ENCODE assay signal across 16 cellular contexts in the genomic region with DNA sequence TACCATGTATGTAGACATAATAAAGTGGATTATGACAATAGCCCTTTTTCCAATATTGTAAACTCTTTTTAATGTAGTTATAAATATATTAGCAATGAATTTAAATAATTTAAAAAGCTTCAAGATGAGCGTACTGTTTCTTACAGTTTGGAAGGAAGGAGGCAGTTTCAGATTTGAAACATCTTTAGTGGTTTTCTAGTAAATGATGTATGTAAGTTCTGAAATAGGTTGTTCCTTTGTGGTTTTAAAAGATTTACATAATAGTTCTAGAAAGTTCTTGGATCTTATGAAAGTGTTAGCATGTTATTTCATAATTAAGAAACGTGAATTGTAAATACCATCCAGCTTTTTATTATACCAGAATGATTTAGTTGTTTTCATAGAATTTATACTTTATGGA. TPM values are rescaled to one million over a fixed set of nuclear protein-coding genes. Genes with fewer than 3 reads are reported as not detected.
DNase-seq lines count a peak whose midpoint lies in the region; ATAC-seq, FAIRE-seq and TF ChIP-seq lines count a peak whose summit lies in the region.
"Had no signal": no experiment of that assay in that cellular context is flagged by ENCODE, and none has a peak within 500 bp of the region (broad histone marks: within the 10 kb centered on the region; RNA-seq: fewer than 3 reads in every experiment).

No MANE protein-coding gene starts in this region.

- FAIRE-seq in pancreas (lab: Jason Lieb, UNC), result peak; percentile 29
- FAIRE-seq: A204.1 had no signal

- peak overlapping the region; percentile 51 for H3K27ac Mint-ChIP-seq in activated T-cell treated with anti-CD3 and anti-CD28 coated beads, Interleukin-2, amount 50 U/mL, for 72 hours
- no peak overlapping the region for H3K27ac Mint-ChIP-seq in activated naive CD4-positive, alpha-beta T cell treated with anti-CD3 and anti-CD28 coated beads, Interleukin-2, amount 50 U/mL, for 72 hours

- no peak overlapping the region for H3K4me3 ChIP-seq in pancreas
- H3K4me3 ChIP-seq: cardiac muscle cell, gastroesophageal sphincter had no signal

- H3K27me3 ChIP-seq in pancreas, result no peaks in the 10 kb centered on the region
- H3K27me3 ChIP-seq: cardiac muscle cell, gastroesophageal sphincter had no signal

- no peak for DNase-seq in activated T-cell treated with anti-CD3 and anti-CD28 coated beads, Interleukin-2, amount 50 U/mL, for 72 hours
- no peak for DNase-seq in activated T-cell treated with anti-CD3 and anti-CD28 coated beads for 4 hours
- no peak for DNase-seq in pancreas
- no peak for DNase-seq in iPS-NIHi7 (ENCODE audit: extremely low spot score)
- DNase-seq in activated naive CD4-positive, alpha-beta T cell treated with anti-CD3 and anti-CD28 coated beads, Interleukin-2, amount 50 U/mL, for 72 hours (ENCODE audit: low spot score in 2 of 2), result no peak
- DNase-seq: activated CD8-positive, alpha-beta memory T cell treated with anti-CD3 and anti-CD28 coated beads, Interleukin-2, amount 50 U/mL, for 48 hours; activated naive CD8-positive, alpha-beta T cell treated with anti-CD3 and anti-CD28 coated beads for 36 hours; midbrain; NCI-H2171 had no signal

- H3K27me3 Mint-ChIP-seq in activated T-cell treated with anti-CD3 and anti-CD28 coated beads, Interleukin-2, amount 50 U/mL, for 72 hours (ENCODE audit: low read depth), result no peaks in the 10 kb centered on the region
- H3K27me3 Mint-ChIP-seq: activated naive CD8-positive, alpha-beta T cell treated with anti-CD3 and anti-CD28 coated beads for 36 hours had no signal

- no peaks in the 10 kb centered on the region for H3K4me1 ChIP-seq in pancreas
- H3K4me1 ChIP-seq: parathyroid adenoma had no signal

- H3K9me3 Mint-ChIP-seq in activated T-cell treated with anti-CD3 and anti-CD28 coated beads, Interleukin-2, amount 50 U/mL, for 72 hours, result no peaks in the 10 kb centered on the region
- H3K9me3 Mint-ChIP-seq in activated naive CD4-positive, alpha-beta T cell treated with anti-CD3 and anti-CD28 coated beads, Interleukin-2, amount 50 U/mL, for 72 hours, result no peaks in the 10 kb centered on the region
- H3K9me3 Mint-ChIP-seq: activated naive CD8-positive, alpha-beta T cell treated with anti-CD3 and anti-CD28 coated beads for 36 hours had no signal

- peaks cover 0 to 29% (median under 1%) of the 10 kb centered on the region in 3 donors for H3K36me3 ChIP-seq in pancreas

- no peak for TF ChIP-seq CTCF in pancreas (IDR thresholded peaks at IDR 0.05)

- no peaks in the 10 kb centered on the region for H3K9me3 ChIP-seq in pancreas
- H3K9me3 ChIP-seq: gastroesophageal sphincter had no signal

- peaks cover 0 to 10% of the 10 kb centered on the region in 2 donors for H3K36me3 Mint-ChIP-seq in activated T-cell treated with anti-CD3 and anti-CD28 coated beads, Interleukin-2, amount 50 U/mL, for 72 hours (ENCODE audit: insufficient read depth in 2 of 2)
- peaks cover 4 to 38% of the 10 kb centered on the region in 2 donors for H3K36me3 Mint-ChIP-seq in activated naive CD4-positive, alpha-beta T cell treated with anti-CD3 and anti-CD28 coated beads, Interleukin-2, amount 50 U/mL, for 72 hours

- H3K27ac ChIP-seq in pancreas, result no peak overlapping the region
- H3K27ac ChIP-seq: cardiac muscle cell, gastroesophageal sphincter, parathyroid adenoma had no signal

- intact Hi-C loops in pancreas (cut with DNase I), result no loop called here

- no peaks in the 10 kb centered on the region for H3K4me1 Mint-ChIP-seq in activated T-cell treated with anti-CD3 and anti-CD28 coated beads, Interleukin-2, amount 50 U/mL, for 72 hours (ENCODE audit: low read depth)

- H3K4me3 Mint-ChIP-seq in activated T-cell treated with anti-CD3 and anti-CD28 coated beads, Interleukin-2, amount 50 U/mL, for 72 hours, result no peak overlapping the region
- H3K4me3 Mint-ChIP-seq: activated naive CD8-positive, alpha-beta T cell treated with anti-CD3 and anti-CD28 coated beads for 36 hours had no signal

- no peak for ATAC-seq in activated T-cell treated with anti-CD3 and anti-CD28 coated beads, Interleukin-2, amount 50 U/mL, for 72 hours (replicated peaks in 1 of 2)
- ATAC-seq in GM21717 (IDR thresholded peaks at IDR 0.05; ENCODE audit: unreplicated experiment), result peak; percentile 80
- ATAC-seq in HG03095 (IDR thresholded peaks at IDR 0.05; ENCODE audit: unreplicated experiment), result peak; percentile 57
- no peak for ATAC-seq in pancreas
- no peak for ATAC-seq in HG02840 (IDR thresholded peaks at IDR 0.05; ENCODE audit: low FRiP score, unreplicated experiment)
- no peak for ATAC-seq in activated naive CD4-positive, alpha-beta T cell treated with anti-CD3 and anti-CD28 coated beads, Interleukin-2, amount 50 U/mL, for 72 hours
- ATAC-seq: gastroesophageal sphincter had no signal

- WGBS in pancreas, 2 donors, result 92 to 97% methylated on average over 2 of the region's 2 CpGs

RNA-seq across cellular contexts. Expression of a gene that starts 16.0 kb away (rescaled TPM):
- total RNA-seq in activated T-cell treated with anti-CD3 and anti-CD28 coated beads, Interleukin-2, amount 50 U/mL, for 72 hours, result 10 to 100 TPM; 49.2 to 53.6 TPM
- 10 to 100 TPM; 19.1 to 27.0 (median 22.5) TPM for total RNA-seq in pancreas
- polyA plus RNA-seq in pancreas, result 10 to 100 TPM; 24.9 to 33.7 TPM
- 10 to 100 TPM; 38.3 to 46.8 TPM for total RNA-seq in activated naive CD4-positive, alpha-beta T cell treated with anti-CD3 and anti-CD28 coated beads, Interleukin-2, amount 50 U/mL, for 72 hours

Comparison
In these comparisons a context has a peak if more than half of its experiments do, and no peak if none do; other contexts are left out.
1. ATAC-seq: peak in GM21717 (single experiment) and HG03095 (single experiment); none in activated T-cell treated with anti-CD3 and anti-CD28 coated beads, Interleukin-2, amount 50 U/mL, for 72 hours (0 of 2), pancreas (0 of 4), HG02840 (single experiment) and activated naive CD4-positive, alpha-beta T cell treated with anti-CD3 and anti-CD28 coated beads, Interleukin-2, amount 50 U/mL, for 72 hours (0 of 2).